ENCODE assay signal across 23 cellular contexts in the genomic region with DNA sequence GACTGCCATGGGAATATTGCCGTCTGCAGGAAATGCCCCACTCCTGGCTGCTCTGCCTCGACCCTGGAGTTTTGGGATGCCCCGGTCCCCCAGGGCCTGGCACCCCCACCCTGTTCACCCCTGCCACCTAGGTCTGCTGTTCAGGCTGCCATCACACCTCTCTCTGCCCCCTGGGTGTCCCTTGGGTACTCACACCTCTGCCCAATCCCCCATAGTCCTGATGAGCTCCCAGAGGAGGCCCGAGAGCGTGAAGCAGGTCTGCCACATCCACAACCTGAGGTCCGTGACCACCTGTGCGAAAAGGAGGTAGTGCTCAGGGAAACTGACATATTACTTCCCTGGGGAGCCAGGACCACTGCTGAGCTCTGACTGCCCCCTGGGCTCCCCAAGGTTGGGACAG. TPM values are rescaled to one million over a fixed set of nuclear protein-coding genes. Genes with fewer than 3 reads are reported as not detected.
A peak's percentile ranks its signal among the peaks of the same experiment; 100 is the strongest.
DNase-seq lines count a peak whose midpoint lies in the region; ATAC-seq, FAIRE-seq and TF ChIP-seq lines count a peak whose summit lies in the region.
"Had no signal": no experiment of that assay in that cellular context is flagged by ENCODE, and none has a peak within 500 bp of the region (broad histone marks: within the 10 kb centered on the region; RNA-seq: fewer than 3 reads in every experiment).

No MANE protein-coding gene starts in this region.

- H3K27ac Mint-ChIP-seq in neural progenitor cell, result peak overlapping the region; percentile 59
- H3K27ac Mint-ChIP-seq in stimulated activated effector memory CD8-positive, alpha-beta T cell treated with anti-CD3 and anti-CD28 coated beads, Interleukin-12 subunit alpha, Interleukin-12 subunit beta, amount 100 ng/mL, for 72 hours, result peak overlapping the region; percentile 69
- H3K27ac Mint-ChIP-seq in activated T-helper 1 cell treated with anti-CD3 and anti-CD28 coated beads, Interleukin-12 subunit alpha, Interleukin-12 subunit beta, Interleukin-2, Interleukin-4 antibody, amounts not matched to agents 30 ng/mL and 10 ng/mL and 1 ng/mL, durations not matched to agents 14 hours and 24 hours and 36 hours, result no peak overlapping the region
- H3K27ac Mint-ChIP-seq: B cell; CD8-positive, alpha-beta memory T cell; HFFc6 had no signal

- H3K9me3 ChIP-seq in BLaER1 (no peaks in the 10 kb centered on the region), kidney (ENCODE audit: control insufficient read depth in 1 of 2, low read length in 2 of 2) (no peaks in the 10 kb centered on the region), neural progenitor cell (ENCODE audit: low read depth) (no peaks in the 10 kb centered on the region)

- H3K36me3 Mint-ChIP-seq in neural progenitor cell, result peaks cover 6% of the 10 kb centered on the region
- H3K36me3 Mint-ChIP-seq in stimulated activated effector memory CD8-positive, alpha-beta T cell treated with anti-CD3 and anti-CD28 coated beads, Interleukin-12 subunit alpha, Interleukin-12 subunit beta, amount 100 ng/mL, for 72 hours, result peaks cover under 1% of the 10 kb centered on the region
- H3K36me3 Mint-ChIP-seq in activated T-helper 1 cell treated with anti-CD3 and anti-CD28 coated beads, Interleukin-12 subunit alpha, Interleukin-12 subunit beta, Interleukin-2, Interleukin-4 antibody, amounts not matched to agents 30 ng/mL and 10 ng/mL and 1 ng/mL, durations not matched to agents 14 hours and 24 hours and 36 hours (ENCODE audit: low read depth), result peaks cover 2% of the 10 kb centered on the region

- H3K4me2 ChIP-seq in BLaER1 (peak overlapping the region; percentile 39; the same call in 1 of the 2 replicates), neural progenitor cell (no peak overlapping the region)

- no peak overlapping the region for H3K4me3 Mint-ChIP-seq in neural progenitor cell
- H3K4me3 Mint-ChIP-seq in stimulated activated effector memory CD8-positive, alpha-beta T cell treated with anti-CD3 and anti-CD28 coated beads, Interleukin-12 subunit alpha, Interleukin-12 subunit beta, amount 100 ng/mL, for 72 hours, result no peak overlapping the region
- no peak overlapping the region for H3K4me3 Mint-ChIP-seq in activated T-helper 1 cell treated with anti-CD3 and anti-CD28 coated beads, Interleukin-12 subunit alpha, Interleukin-12 subunit beta, Interleukin-2, Interleukin-4 antibody, amounts not matched to agents 30 ng/mL and 10 ng/mL and 1 ng/mL, durations not matched to agents 14 hours and 24 hours and 36 hours
- H3K4me3 Mint-ChIP-seq: B cell; CD4-positive, CD25-positive, alpha-beta regulatory T cell; CD8-positive, alpha-beta memory T cell; HFFc6 had no signal

- no peaks in the 10 kb centered on the region for H3K4me1 Mint-ChIP-seq in neural progenitor cell
- H3K4me1 Mint-ChIP-seq in stimulated activated effector memory CD8-positive, alpha-beta T cell treated with anti-CD3 and anti-CD28 coated beads, Interleukin-12 subunit alpha, Interleukin-12 subunit beta, amount 100 ng/mL, for 72 hours, result no peaks in the 10 kb centered on the region
- no peaks in the 10 kb centered on the region for H3K4me1 Mint-ChIP-seq in activated T-helper 1 cell treated with anti-CD3 and anti-CD28 coated beads, Interleukin-12 subunit alpha, Interleukin-12 subunit beta, Interleukin-2, Interleukin-4 antibody, amounts not matched to agents 30 ng/mL and 10 ng/mL and 1 ng/mL, durations not matched to agents 14 hours and 24 hours and 36 hours (ENCODE audit: low read depth)
- H3K4me1 Mint-ChIP-seq: B cell; CD4-positive, CD25-positive, alpha-beta regulatory T cell; CD8-positive, alpha-beta memory T cell had no signal

- no peak overlapping the region for H2AFZ ChIP-seq in neural progenitor cell (replicated peaks)

- no peaks in the 10 kb centered on the region for H3F3A ChIP-seq in neural progenitor cell (ENCODE audit: low read depth)

- H3K9ac ChIP-seq in BLaER1, result no peak overlapping the region
- H3K9ac ChIP-seq in kidney (ENCODE audit: low read length in 2 of 2), result no peak overlapping the region
- no peak overlapping the region for H3K9ac ChIP-seq in neural progenitor cell

- H3K4me1 ChIP-seq in BLaER1, result peaks cover 16% of the 10 kb centered on the region
- no peaks in the 10 kb centered on the region for H3K4me1 ChIP-seq in kidney (ENCODE audit: control insufficient read depth in 1 of 2, insufficient read depth in 1 of 2, low read depth in 1 of 2, low read length in 2 of 2)
- H3K4me1 ChIP-seq in neural progenitor cell, result no peaks in the 10 kb centered on the region

- H3K79me2 ChIP-seq in neural progenitor cell (ENCODE audit: low read depth), result no peaks in the 10 kb centered on the region

- ATAC-seq in stimulated activated effector memory CD8-positive, alpha-beta T cell treated with anti-CD3 and anti-CD28 coated beads, Interleukin-12 subunit alpha, Interleukin-12 subunit beta, amount 100 ng/mL, for 72 hours, result peak; percentile 13
- ATAC-seq in GM18907 (IDR thresholded peaks at IDR 0.05; ENCODE audit: unreplicated experiment), result no peak
- ATAC-seq: HCT116 had no signal

- FAIRE-seq in kidney (lab: Jason Lieb, UNC), result no peak
- FAIRE-seq: G401.6, GM12891 had no signal

- H3K4me3 ChIP-seq in BLaER1 (no peak overlapping the region), kidney (ENCODE audit: low read length in 2 of 2) (no peak overlapping the region), neural progenitor cell (no peak overlapping the region)

- TF ChIP-seq CTCF in kidney (IDR thresholded peaks at IDR 0.05; ENCODE audit: borderline replicate concordance, extremely low read depth, insufficient read depth), result no peak
- no peak for TF ChIP-seq CTCF in neural progenitor cell (IDR thresholded peaks at IDR 0.05)

- H3K27ac ChIP-seq in BLaER1, result no peak overlapping the region
- no peak overlapping the region for H3K27ac ChIP-seq in kidney (ENCODE audit: low read depth in 2 of 2, low read length in 2 of 2)
- H3K27ac ChIP-seq in neural progenitor cell, result no peak overlapping the region
- H3K27ac ChIP-seq: HL-60 had no signal

- H4K20me1 ChIP-seq in BLaER1, result no peaks in the 10 kb centered on the region
- H4K20me1 ChIP-seq in neural progenitor cell (ENCODE audit: low read depth), result no peaks in the 10 kb centered on the region

- no peaks in the 10 kb centered on the region for H3K9me3 Mint-ChIP-seq in neural progenitor cell
- no peaks in the 10 kb centered on the region for H3K9me3 Mint-ChIP-seq in stimulated activated effector memory CD8-positive, alpha-beta T cell treated with anti-CD3 and anti-CD28 coated beads, Interleukin-12 subunit alpha, Interleukin-12 subunit beta, amount 100 ng/mL, for 72 hours
- no peaks in the 10 kb centered on the region for H3K9me3 Mint-ChIP-seq in activated T-helper 1 cell treated with anti-CD3 and anti-CD28 coated beads, Interleukin-12 subunit alpha, Interleukin-12 subunit beta, Interleukin-2, Interleukin-4 antibody, amounts not matched to agents 30 ng/mL and 10 ng/mL and 1 ng/mL, durations not matched to agents 14 hours and 24 hours and 36 hours
- H3K9me3 Mint-ChIP-seq: CD4-positive, CD25-positive, alpha-beta regulatory T cell; CD8-positive, alpha-beta memory T cell; HFFc6 had no signal

- H3K36me3 ChIP-seq in BLaER1 (peaks cover 75% of the 10 kb centered on the region), kidney (ENCODE audit: control insufficient read depth in 1 of 2, insufficient read depth in 2 of 2, low read length in 2 of 2) (peaks cover 8 to 18% of the 10 kb centered on the region in 2 donors), neural progenitor cell (no peaks in the 10 kb centered on the region)

- H3K27me3 ChIP-seq in BLaER1 (no peaks in the 10 kb centered on the region), neural progenitor cell (no peaks in the 10 kb centered on the region)

- H3K27me3 Mint-ChIP-seq in neural progenitor cell (ENCODE audit: insufficient read depth, low read depth), result peaks cover 8% of the 10 kb centered on the region
- no peaks in the 10 kb centered on the region for H3K27me3 Mint-ChIP-seq in activated T-helper 1 cell treated with anti-CD3 and anti-CD28 coated beads, Interleukin-12 subunit alpha, Interleukin-12 subunit beta, Interleukin-2, Interleukin-4 antibody, amounts not matched to agents 30 ng/mL and 10 ng/mL and 1 ng/mL, durations not matched to agents 14 hours and 24 hours and 36 hours (ENCODE audit: insufficient read depth)
- H3K27me3 Mint-ChIP-seq: B cell; CD4-positive, CD25-positive, alpha-beta regulatory T cell had no signal

- intact Hi-C loops in kidney (cut with DNase I), result no loop called here
- intact Hi-C loops in activated T-helper 1 cell treated with anti-CD3 and anti-CD28 coated beads, Interleukin-12 subunit alpha, Interleukin-12 subunit beta, Interleukin-2, Interleukin-4 antibody, amounts not matched to agents 30 ng/mL and 10 ng/mL and 1 ng/mL, durations not matched to agents 14 hours and 24 hours and 36 hours (cut with micrococcal nuclease), result no loop called here

- DNase-seq in kidney (peak; percentile 35), neural progenitor cell (ENCODE audit: low spot score) (no peak), NCI-H345 treated with DMSO at 0.1 percent for 48 hours (lab: John Stamatoyannopoulos, UW; ENCODE audit: unreplicated experiment) (no peak)
- no peak for DNase-seq in stimulated activated effector memory CD8-positive, alpha-beta T cell treated with anti-CD3 and anti-CD28 coated beads, Interleukin-12 subunit alpha, Interleukin-12 subunit beta, amount 100 ng/mL, for 72 hours (ENCODE audit: low spot score in 2 of 2)
- no peak for DNase-seq in activated T-helper 1 cell treated with anti-CD3 and anti-CD28 coated beads, Interleukin-12 subunit alpha, Interleukin-12 subunit beta, Interleukin-2, Interleukin-4 antibody, amounts not matched to agents 30 ng/mL and 10 ng/mL and 1 ng/mL, durations not matched to agents 14 hours and 24 hours and 36 hours (ENCODE audit: low spot score)
- DNase-seq: C1 segment of cervical spinal cord; CD4-positive, CD25-positive, alpha-beta regulatory T cell; CD8-positive, alpha-beta memory T cell; COR-L47; DMS 273 treated with DMSO at 0.1 percent for 48 hours; DMS53; GOT3; H7; HFFc6 had no signal

RNA-seq across cellular contexts. Expression of a gene that starts 20.2 kb away (rescaled TPM):
- total RNA-seq in kidney, result 1.1 TPM
- 1.3 TPM for polyA plus RNA-seq in kidney (ENCODE audit: insufficient read depth, low read depth, low replicate concordance)
- total RNA-seq in neural progenitor cell (ENCODE audit: low replicate concordance), result not detected in 2 replicates
- total RNA-seq in activated T-helper 1 cell treated with anti-CD3 and anti-CD28 coated beads, Interleukin-12 subunit alpha, Interleukin-12 subunit beta, Interleukin-2, Interleukin-4 antibody, amounts not matched to agents 30 ng/mL and 10 ng/mL and 1 ng/mL, durations not matched to agents 14 hours and 24 hours and 36 hours, result 0.34 and 0.65 TPM in 2 replicates
- total RNA-seq: A172; CD4-positive, CD25-positive, alpha-beta regulatory T cell; H7 had no signal
- polyA plus RNA-seq: CD8-positive, alpha-beta memory T cell had no signal

RNA-seq across cellular contexts. Expression of a gene that starts 38.5 kb away (rescaled TPM):
- total RNA-seq in kidney (0.60 TPM), neural progenitor cell (ENCODE audit: low replicate concordance) (not detected in 2 replicates)
- polyA plus RNA-seq in kidney (ENCODE audit: insufficient read depth, low read depth, low replicate concordance), result 0.80 TPM
- 9.3 and 11.7 TPM in 2 replicates for total RNA-seq in activated T-helper 1 cell treated with anti-CD3 and anti-CD28 coated beads, Interleukin-12 subunit alpha, Interleukin-12 subunit beta, Interleukin-2, Interleukin-4 antibody, amounts not matched to agents 30 ng/mL and 10 ng/mL and 1 ng/mL, durations not matched to agents 14 hours and 24 hours and 36 hours
- total RNA-seq: A172, H7, HFFc6, HT1080 had no signal
